21 cellular contexts compared by ENCODE assay signal in the genomic region with DNA sequence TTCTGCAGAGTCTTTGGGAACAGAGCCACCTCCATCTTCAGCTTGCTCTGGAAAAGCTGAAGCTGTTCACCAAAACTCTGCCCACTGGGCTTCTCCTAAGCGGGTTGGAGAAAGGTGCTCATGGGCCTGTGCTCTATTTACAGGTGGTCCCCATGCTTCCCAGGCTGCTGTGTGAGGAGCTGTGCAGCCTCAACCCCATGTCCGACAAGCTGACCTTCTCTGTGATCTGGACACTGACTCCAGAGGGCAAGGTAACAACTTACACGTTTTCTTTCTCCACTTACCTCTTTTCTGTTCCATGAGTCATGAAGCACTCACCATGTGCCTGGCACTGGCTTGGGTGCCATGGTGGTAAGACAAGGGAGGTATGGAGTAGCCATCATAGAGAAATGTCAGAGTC.
"Had no signal": no experiment of that assay in that cellular context is flagged by ENCODE, and none has a peak within 500 bp of the region (broad histone marks: within the 10 kb centered on the region; RNA-seq: fewer than 3 reads in every experiment).

No MANE protein-coding gene starts in this region.

- H3K4me2 ChIP-seq: hepatocyte had no signal

- H3K4me3 ChIP-seq: colonic mucosa, esophagus muscularis mucosa, gastroesophageal sphincter, heart left ventricle, hepatocyte, left lung, lower lobe of right lung had no signal

- H2AFZ ChIP-seq: hepatocyte had no signal

- H3K9me3 ChIP-seq: colonic mucosa, esophagus muscularis mucosa, gastroesophageal sphincter, heart left ventricle, left lung, lower lobe of right lung had no signal

- H3K4me1 ChIP-seq: colonic mucosa, esophagus muscularis mucosa, foreskin keratinocyte, gastroesophageal sphincter, heart left ventricle, left lung, lower lobe of right lung had no signal

- H3K4me3 Mint-ChIP-seq: dendritic cell treated with granulocyte-macrophage colony-stimulating factor and Interleukin-4, amounts not matched to agents 40 ng/mL and 50 ng/mL, for 4 days; immature natural killer cell had no signal

- H3K36me3 ChIP-seq: colonic mucosa had no signal

- ATAC-seq: foreskin keratinocyte, gastroesophageal sphincter, heart left ventricle, left cardiac atrium, left lung, left ventricle myocardium superior, lower lobe of right lung had no signal

- H3K27me3 ChIP-seq: colonic mucosa, esophagus muscularis mucosa, foreskin keratinocyte, gastroesophageal sphincter, heart left ventricle, hepatocyte, left lung had no signal

- FAIRE-seq: endothelial cell of umbilical vein, frontal cortex, keratinocyte had no signal

- H3K4me1 Mint-ChIP-seq: immature natural killer cell had no signal

- H3K27ac Mint-ChIP-seq: dendritic cell treated with granulocyte-macrophage colony-stimulating factor and Interleukin-4, amounts not matched to agents 40 ng/mL and 50 ng/mL, for 4 days had no signal

- DNase-seq: colonic mucosa; cortex of kidney; effector CD4-positive, alpha-beta T cell; effector memory CD4-positive, alpha-beta T cell; foreskin keratinocyte; heart left ventricle; hypothalamus; immature natural killer cell; left cardiac atrium; left lung; left ventricle myocardium superior; lower lobe of right lung; mesendoderm; midbrain had no signal

- H3K27ac ChIP-seq: colonic mucosa, esophagus muscularis mucosa, foreskin keratinocyte, gastroesophageal sphincter, heart left ventricle, hepatocyte, left lung, lower lobe of right lung had no signal

- H3K9me3 Mint-ChIP-seq: dendritic cell treated with granulocyte-macrophage colony-stimulating factor and Interleukin-4, amounts not matched to agents 40 ng/mL and 50 ng/mL, for 4 days; immature natural killer cell had no signal

- H3K27me3 Mint-ChIP-seq: dendritic cell treated with granulocyte-macrophage colony-stimulating factor and Interleukin-4, amounts not matched to agents 40 ng/mL and 50 ng/mL, for 4 days had no signal
